ENCODE assay signal across 8 cellular contexts in genomic region chrX:103215768-103216085, GRCh38. TPM values are rescaled to one million over a fixed set of nuclear protein-coding genes. Genes with fewer than 3 reads are reported as not detected.
DNase-seq lines count a peak whose midpoint lies in the region; ATAC-seq, FAIRE-seq and TF ChIP-seq lines count a peak whose summit lies in the region.

No MANE protein-coding gene starts in this region.

- H3K4me3 ChIP-seq in endothelial cell of umbilical vein (replicated peaks in 1 of 3; ENCODE audit: insufficient read depth in 1 of 3, low read depth in 1 of 3, low read length in 3 of 3), result peak overlapping the region; percentile 43 to 94 (median 60)

- TF ChIP-seq CTCF in endothelial cell of umbilical vein (IDR thresholded peaks at IDR 0.05; ENCODE audit: extremely low read depth in 1 of 2, insufficient read depth in 1 of 2, low read depth in 1 of 2, low read length in 2 of 2), result no peak
- no peak for TF ChIP-seq CTCF in nephron progenitor cell (IDR thresholded peaks at IDR 0.05)

- no peak for FAIRE-seq in endothelial cell of umbilical vein (lab: Jason Lieb, UNC)

- no peak for ATAC-seq in GM21528 (IDR thresholded peaks at IDR 0.05; ENCODE audit: low FRiP score, unreplicated experiment)

- CTCF ChIA-PET in endothelial cell of umbilical vein (lab: Charles Lee), result interaction anchor here (0.9 to 1.7 kb wide), 3 partner anchors 33 to 249 kb away, joined by 4 to 6 read pairs (median 4); no protein-coding TSS in a partner anchor

- H3K4me1 ChIP-seq in endothelial cell of umbilical vein (ENCODE audit: control insufficient read depth, extremely low read depth, insufficient read depth, low read length), result peaks cover 5% of the 10 kb centered on the region

- no peaks in the 10 kb centered on the region for H4K20me1 ChIP-seq in endothelial cell of umbilical vein (replicated peaks; ENCODE audit: control insufficient read depth, extremely low read depth, insufficient read depth, low read length)

- H3K79me2 ChIP-seq in endothelial cell of umbilical vein (ENCODE audit: control insufficient read depth, insufficient read depth, low read length), result no peaks in the 10 kb centered on the region

- peaks cover 59% of the 10 kb centered on the region for H3K9me3 Mint-ChIP-seq in nephron progenitor cell

- peak overlapping the region; percentile 86 for H3K4me3 Mint-ChIP-seq in nephron progenitor cell

- peaks cover 0 to 2% of the 10 kb centered on the region in 2 experiments for H3K27me3 ChIP-seq in endothelial cell of umbilical vein (ENCODE audit: control insufficient read depth in 2 of 2, insufficient read depth in 2 of 2, low read length in 2 of 2)

- POLR2A ChIA-PET in endothelial cell of umbilical vein (lab: Charles Lee), result no interaction called here

- DNase-seq in NCI-H510A treated with DMSO at 0.1 percent for 48 hours (lab: John Stamatoyannopoulos, UW) (peak; percentile 14), NCI-H510A (lab: John Stamatoyannopoulos, UW) (no peak), NCI-H345 (lab: John Stamatoyannopoulos, UW) (peak; percentile 28), endothelial cell of umbilical vein (ENCODE audit: low read depth, low spot score) (peak; percentile 20), nephron progenitor cell (no peak), MV-4-11 (lab: John Stamatoyannopoulos, UW) (no peak), HuH-7 (ENCODE audit: low spot score) (no peak)

- dilution Hi-C loops in endothelial cell of umbilical vein (cut with MboI; ENCODE audit: extremely low pct_ligation_motif_present, low sequenced_read_pairs), result no loop called here

- H3K4me2 ChIP-seq in endothelial cell of umbilical vein (ENCODE audit: insufficient read depth, low read length), result peak overlapping the region; percentile 50

- peaks cover 34% of the 10 kb centered on the region for H3K36me3 Mint-ChIP-seq in nephron progenitor cell (ENCODE audit: low read depth)

- intact Hi-C loops in endothelial cell of umbilical vein (cut with micrococcal nuclease), result loop anchor here (1.0 kb wide), 1 partner anchor 39 kb away; no protein-coding TSS in a partner anchor

- no peak overlapping the region for H3K27ac ChIP-seq in endothelial cell of umbilical vein (ENCODE audit: insufficient read depth, low read depth, low read length)

- H3K9me3 ChIP-seq in endothelial cell of umbilical vein (replicated peaks; ENCODE audit: control insufficient read depth, insufficient read depth, low read length), result no peaks in the 10 kb centered on the region

- peak overlapping the region; percentile 29 for H2AFZ ChIP-seq in endothelial cell of umbilical vein (ENCODE audit: low read depth, low read length)

- H3K27me3 Mint-ChIP-seq in nephron progenitor cell (ENCODE audit: low read depth, poor library complexity), result no peaks in the 10 kb centered on the region

- no peak for TF ChIP-seq POLR2A in endothelial cell of umbilical vein (IDR thresholded peaks at IDR 0.05; ENCODE audit: low read depth, low read length)

- BruUV-seq in endothelial cell of umbilical vein (replicated peaks; lab: Mats Ljungman, UMichigan), result no TSS peak

- H3K9me1 ChIP-seq in endothelial cell of umbilical vein (replicated peaks; ENCODE audit: control insufficient read depth, extremely low read depth, insufficient read depth, low read length), result no peaks in the 10 kb centered on the region

- H3K36me3 ChIP-seq in endothelial cell of umbilical vein (ENCODE audit: control insufficient read depth in 2 of 2, extremely low read depth in 1 of 2, insufficient read depth in 2 of 2, low read length in 2 of 2), result no peaks in the 10 kb centered on the region

- H3K27ac Mint-ChIP-seq in nephron progenitor cell, result peak overlapping the region; percentile 96

- peak overlapping the region; percentile 91 for H3K9ac ChIP-seq in endothelial cell of umbilical vein (replicated peaks; ENCODE audit: extremely low read depth, insufficient read depth, low read length)

- H3K4me1 Mint-ChIP-seq in nephron progenitor cell, result peaks cover 38% of the 10 kb centered on the region

TF ChIP-seq in endothelial cell of umbilical vein, 7 proteins besides CTCF, POLR2A, EP300 and RAD21:
- TF ChIP-seq MAX (IDR thresholded peaks at IDR 0.05; ENCODE audit: insufficient read depth, insufficient read length) (no peak), FOS (IDR thresholded peaks at IDR 0.05; ENCODE audit: borderline replicate concordance, insufficient read depth, low read length) (no peak), EZH2 (IDR thresholded peaks at IDR 0.05; ENCODE audit: borderline replicate concordance, low read depth, low read length, severe bottlenecking) (no peak), JUN (IDR thresholded peaks at IDR 0.05; ENCODE audit: borderline replicate concordance, insufficient read depth, insufficient read length, low read depth) (no peak), MYC (IDR thresholded peaks at IDR 0.05; ENCODE audit: low read depth, low read length) (no peak), GATA2 (IDR thresholded peaks at IDR 0.05; ENCODE audit: insufficient read depth, insufficient read length, low read depth, low read length) (no peak), POLR2AphosphoS5 (IDR thresholded peaks at IDR 0.05; ENCODE audit: insufficient read depth, low read depth, low read length) (no peak)
TF ChIP-seq in endothelial cell of umbilical vein: peak in this region for 0.

RNA-seq across cellular contexts. Expression of gene BEX4, which starts 0.8 kb away (rescaled TPM):
- total RNA-seq in endothelial cell of umbilical vein, result 28.0 and 30.3 TPM in 2 replicates
- polyA plus RNA-seq in endothelial cell of umbilical vein, result 12.9 and 17.8 TPM in 2 replicates
- 24.0 and 26.0 TPM in 2 replicates for polyA plus RNA-seq in endothelial cell of umbilical vein (2011; cell fraction: cytosol; rRNA removed)
- 13.2 and 20.8 TPM in 2 replicates for polyA plus RNA-seq in endothelial cell of umbilical vein (2011; cell fraction: nucleus; rRNA removed)
- 33.6 and 41.1 TPM in 2 replicates for polyA plus RNA-seq in endothelial cell of umbilical vein (2012)
- polyA minus RNA-seq in endothelial cell of umbilical vein, result 6.8 and 7.3 TPM in 2 replicates
- not detected for polyA minus RNA-seq in endothelial cell of umbilical vein (2011; cell fraction: cytosol; rRNA and poly(A)+ RNA removed)
- 4.0 and 4.4 TPM in 2 replicates for polyA minus RNA-seq in endothelial cell of umbilical vein (2011; cell fraction: nucleus; rRNA and poly(A)+ RNA removed)

RNA-seq across cellular contexts. Expression of gene TCEAL8, which starts 39.2 kb away (rescaled TPM):
- total RNA-seq in endothelial cell of umbilical vein, result 51.8 and 52.0 TPM in 2 replicates
- 22.9 and 31.0 TPM in 2 replicates for polyA plus RNA-seq in endothelial cell of umbilical vein
- polyA plus RNA-seq in endothelial cell of umbilical vein (2011; cell fraction: cytosol; rRNA removed), result 46.2 and 46.3 TPM in 2 replicates
- polyA plus RNA-seq in endothelial cell of umbilical vein (2011; cell fraction: nucleus; rRNA removed), result 12.8 and 17.5 TPM in 2 replicates
- 64.2 and 77.6 TPM in 2 replicates for polyA plus RNA-seq in endothelial cell of umbilical vein (2012)
- polyA minus RNA-seq in endothelial cell of umbilical vein, result 8.9 and 14.1 TPM in 2 replicates
- polyA minus RNA-seq in endothelial cell of umbilical vein (2011; cell fraction: cytosol; rRNA and poly(A)+ RNA removed), result 3.1 TPM
- polyA minus RNA-seq in endothelial cell of umbilical vein (2011; cell fraction: nucleus; rRNA and poly(A)+ RNA removed), result 5.5 and 10.7 TPM in 2 replicates

Comparison
In these comparisons a context has a peak if more than half of its experiments do, and no peak if none do; other contexts are left out.
1. DNase-seq: peak in NCI-H510A treated with DMSO at 0.1 percent for 48 hours (single experiment), NCI-H345 (single experiment) and endothelial cell of umbilical vein (single experiment); none in NCI-H510A (single experiment), nephron progenitor cell (single experiment), MV-4-11 (single experiment) and HuH-7 (single experiment).